Comparison of ENCODE assay signal across 8 cellular contexts in the genomic region with DNA sequence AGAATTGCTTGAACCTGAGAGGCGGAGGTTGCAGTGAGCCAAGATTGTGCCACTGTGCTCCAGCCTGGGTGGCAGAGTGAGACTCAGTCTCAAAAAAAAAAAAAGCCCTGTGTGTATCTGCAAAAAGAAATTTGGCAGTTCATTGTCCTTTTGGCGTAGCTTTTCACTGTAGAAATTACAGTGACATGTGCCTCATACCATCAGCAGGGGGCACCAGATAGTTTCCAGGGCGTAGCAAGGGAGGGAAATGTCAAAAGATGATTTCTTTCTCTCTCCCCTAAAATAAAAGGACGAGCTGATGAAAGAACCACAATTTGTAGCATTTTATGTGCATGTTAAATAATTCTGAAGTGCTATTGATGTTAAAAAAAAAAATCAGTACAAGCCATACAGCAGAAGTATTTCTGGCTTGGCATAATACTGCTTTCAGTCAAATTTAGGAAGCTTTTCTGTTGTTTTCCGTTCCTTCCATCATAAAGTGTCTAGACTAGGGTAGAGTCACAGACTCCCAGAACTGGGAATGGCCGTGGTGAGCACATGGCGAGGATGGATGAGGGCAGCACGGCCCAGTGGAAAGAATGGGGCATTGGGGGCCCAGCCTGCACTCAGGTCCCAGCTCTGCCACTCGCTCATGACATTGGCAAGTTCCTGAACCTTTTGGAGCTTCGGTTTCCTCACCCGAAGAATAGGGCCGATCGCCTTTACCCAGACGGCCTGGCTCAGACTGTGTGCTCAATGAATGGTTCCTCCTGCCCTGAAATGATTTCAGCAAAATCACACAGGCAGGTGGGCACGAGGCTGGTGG. TPM values are rescaled to one million over a fixed set of nuclear protein-coding genes. Genes with fewer than 3 reads are reported as not detected.
DNase-seq lines count a peak whose midpoint lies in the region; ATAC-seq, FAIRE-seq and TF ChIP-seq lines count a peak whose summit lies in the region.

No MANE protein-coding gene starts in this region.

- H3K9me3 ChIP-seq in GM12878 (replicated peaks; ENCODE audit: control insufficient read depth, insufficient read depth, low read length), result no peaks in the 10 kb centered on the region

- H3K9me3 Mint-ChIP-seq in T-helper 1 cell treated with Interleukin-12 subunit alpha and Interleukin-12 subunit beta and Interleukin-4 antibody, amounts not matched to agents 30 μg/mL and 1 μg/mL, for 36 hours, result no peaks in the 10 kb centered on the region

- H3K4me1 Mint-ChIP-seq in T-helper 1 cell treated with Interleukin-12 subunit alpha and Interleukin-12 subunit beta and Interleukin-4 antibody, amounts not matched to agents 30 μg/mL and 1 μg/mL, for 36 hours (ENCODE audit: low read depth), result peaks cover 54% of the 10 kb centered on the region

- H3K27ac Mint-ChIP-seq in T-helper 1 cell treated with Interleukin-12 subunit alpha and Interleukin-12 subunit beta and Interleukin-4 antibody, amounts not matched to agents 30 μg/mL and 1 μg/mL, for 36 hours, result peak overlapping the region; percentile 89

- H3K4me1 ChIP-seq in GM12878 (ENCODE audit: control insufficient read depth, insufficient read depth, low read length), result peaks cover 37% of the 10 kb centered on the region

- peak overlapping the region; percentile 89 for H3K4me3 Mint-ChIP-seq in T-helper 1 cell treated with Interleukin-12 subunit alpha and Interleukin-12 subunit beta and Interleukin-4 antibody, amounts not matched to agents 30 μg/mL and 1 μg/mL, for 36 hours

- SMC1A ChIA-PET in GM12878 (lab: Charles Lee; ENCODE audit: uncharacterized antibody, unreplicated experiment), result interaction anchor here (0.6 to 3.2 kb wide), 38 partner anchors 11 to 985 kb away, joined by 3 to 99 read pairs (median 4); partner anchors contain the start of genes GEMIN4, MRM3 and VPS53

- TF ChIP-seq CTCF in GM12878 (IDR thresholded peaks at IDR 0.05 in 2 of 3, conservative IDR thresholded peaks at IDR 0.05 in 1 of 3; ENCODE audit: control insufficient read depth in 2 of 3, extremely low read depth in 1 of 3, insufficient read depth in 1 of 3, low read depth in 3 of 3, low read length in 3 of 3) (peak; percentile 70 to 91 (median 82)), kidney epithelial cell (IDR thresholded peaks at IDR 0.05; ENCODE audit: insufficient read depth, low read length, poor library complexity, severe bottlenecking) (peak; percentile 84)

- TF ChIP-seq POLR2A in GM12878 (IDR thresholded peaks at IDR 0.05; ENCODE audit: low read depth, low read length), result no peak

- WGBS in GM12878 (ENCODE audit: insufficient coverage, insufficient replicate concordance, low lambda C conversion rate, missing lambda C conversion rate), result 27% methylated on average over 15 of the region's 15 CpGs

- H3K27me3 ChIP-seq in GM12878 (replicated peaks in 1 of 2; ENCODE audit: control insufficient read depth in 2 of 2, insufficient read depth in 2 of 2, low read length in 1 of 2), result no peaks in the 10 kb centered on the region
- H3K27me3 ChIP-seq in kidney epithelial cell (ENCODE audit: control insufficient read depth, insufficient read depth, low read length), result no peaks in the 10 kb centered on the region

- no peak overlapping the region for H3K27ac ChIP-seq in GM12878 (ENCODE audit: control insufficient read depth, insufficient read depth)

- no peak overlapping the region; the same call in 1 of the 2 replicates for H3K9ac ChIP-seq in GM12878 (ENCODE audit: control insufficient read depth, insufficient read depth, low read length)

- H2AFZ ChIP-seq in GM12878 (ENCODE audit: control insufficient read depth, low read depth, low read length), result no peak overlapping the region

- peaks cover 3% of the 10 kb centered on the region for H3K27me3 Mint-ChIP-seq in T-helper 1 cell treated with Interleukin-12 subunit alpha and Interleukin-12 subunit beta and Interleukin-4 antibody, amounts not matched to agents 30 μg/mL and 1 μg/mL, for 36 hours (ENCODE audit: low read depth)

- CTCF ChIA-PET in GM12878 (lab: Yijun Ruan, JAX), result interaction anchor here (0.6 to 3.2 kb wide), 49 partner anchors 9 to 584 kb away, joined by 3 to 210 read pairs (median 5); partner anchors contain the start of genes GEMIN4, GLOD4, MRM3 and NXN

- FAIRE-seq in GM12878 (lab: Jason Lieb, UNC), result peak; percentile 66

- intact Hi-C loops in GM12878 (cut with micrococcal nuclease; ENCODE audit: unreplicated experiment), result loop anchor here (1.0 to 5.0 kb wide), 3 partner anchors 275 to 569 kb away; no protein-coding TSS in a partner anchor

- H3K36me3 ChIP-seq in GM12878 (ENCODE audit: control insufficient read depth in 2 of 2, insufficient read depth in 2 of 2, low read length in 1 of 2) (no peaks in the 10 kb centered on the region), kidney epithelial cell (ENCODE audit: control insufficient read depth, insufficient read depth, low read length) (no peaks in the 10 kb centered on the region)

- H3K79me2 ChIP-seq in GM12878 (ENCODE audit: control insufficient read depth, insufficient read depth, low read length), result peaks cover 16% of the 10 kb centered on the region

- DNase-seq in DMS 273 (lab: John Stamatoyannopoulos, UW; ENCODE audit: unreplicated experiment) (peak; percentile 71), DMS 273 treated with DMSO at 0.1 percent for 48 hours (lab: John Stamatoyannopoulos, UW) (no peak), LoVo (ENCODE audit: low spot score) (peak; percentile 37), GM12878 (ENCODE audit: low read depth, low spot score) (no peak), kidney epithelial cell (ENCODE audit: low read depth) (no peak)
- DNase-seq in stimulated activated CD8-positive, alpha-beta memory T cell treated with anti-CD3 and anti-CD28 coated beads, Interleukin-4, amount 100 ng/mL, for 24 hours (ENCODE audit: low read depth), result peak; percentile 39

- ATAC-seq in GM12878 (no peak), HG03196 (IDR thresholded peaks at IDR 0.05; ENCODE audit: unreplicated experiment) (no peak)

- no peaks in the 10 kb centered on the region for H4K20me1 ChIP-seq in GM12878 (ENCODE audit: control insufficient read depth, insufficient read depth)

- peak overlapping the region; percentile 27; the same call in 1 of the 2 replicates for H3K4me2 ChIP-seq in GM12878 (ENCODE audit: control insufficient read depth, insufficient read depth)

- peaks cover 51% of the 10 kb centered on the region for H3K36me3 Mint-ChIP-seq in T-helper 1 cell treated with Interleukin-12 subunit alpha and Interleukin-12 subunit beta and Interleukin-4 antibody, amounts not matched to agents 30 μg/mL and 1 μg/mL, for 36 hours (ENCODE audit: low read depth)

- TF ChIP-seq EP300 in GM12878 (IDR thresholded peaks at IDR 0.05; ENCODE audit: borderline replicate concordance in 1 of 2, control insufficient read depth in 1 of 2, low read depth in 2 of 2, low read length in 2 of 2), result no peak

- RAD21 ChIA-PET in GM12878 (lab: Charles Lee; ENCODE audit: unreplicated experiment), result interaction anchor here (0.7 to 2.1 kb wide), 24 partner anchors 9 to 586 kb away, joined by 3 to 104 read pairs (median 4); partner anchors contain the start of genes GEMIN4, NXN and TIMM22

- peak; percentile 95 for TF ChIP-seq RAD21 in GM12878 (IDR thresholded peaks at IDR 0.05; ENCODE audit: insufficient read depth, low read depth, low read length)

- BruUV-seq in GM12878 (replicated peaks; lab: Mats Ljungman, UMichigan), result no TSS peak

- POLR2A ChIA-PET in GM12878 (lab: Charles Lee), result interaction anchor here (0.7 to 1.6 kb wide), 5 partner anchors 9 to 584 kb away, joined by 3 to 8 read pairs (median 3); partner anchors contain the start of gene TIMM22

- in situ Hi-C loops in GM12878 (cut with MboI), result loop anchor here (5.0 kb wide), 1 partner anchor 290 kb away; no protein-coding TSS in a partner anchor

- H3K4me3 ChIP-seq in GM12878 (0 out of 2 replicates have a peak overlapping the region, but pooled peaks have one; percentile 23), kidney epithelial cell (ENCODE audit: low read depth, low read length) (no peak overlapping the region)

TF ChIP-seq in GM12878, 131 proteins besides CTCF, POLR2A, EP300 and RAD21 (continues in another document):
- no peak for TF ChIP-seq GABPA (IDR thresholded peaks at IDR 0.05; ENCODE audit: low read depth)

RNA-seq across cellular contexts. Expression of gene RFLNB, which starts 33.3 kb away (rescaled TPM):
- total RNA-seq in GM12878 (2013; cell fraction: nucleolus; rRNA removed), result 5.5 and 5.8 TPM in 2 replicates
- total RNA-seq in GM12878 (2014; rRNA removed), result 6.1 and 6.3 TPM in 2 replicates
- 4.2 TPM in 2 replicates for total RNA-seq in GM12878 (2014; rRNA removed; fragmentation: Illumina TruSeq; extraction: Trizol)
- total RNA-seq in GM12878 (2021), result 5.6 and 6.1 TPM in 2 replicates
- 2.7 TPM for polyA plus RNA-seq in GM12878 (2011; ENCODE audit: low read depth)
- 3.2 and 4.0 TPM in 2 replicates for polyA plus RNA-seq in GM12878 (2011; rRNA removed)
- polyA plus RNA-seq in GM12878 (2011; cell fraction: cytosol; rRNA removed), result 4.4 and 4.5 TPM in 2 replicates
- polyA plus RNA-seq in GM12878 (2011; cell fraction: nucleus; rRNA removed), result 1.9 and 2.6 TPM in 2 replicates
- polyA plus RNA-seq in GM12878 (2012), result 4.1 and 7.7 TPM in 2 replicates
- 2.0 and 2.8 TPM in 2 replicates for polyA plus RNA-seq in GM12878 (2014; fragmentation: Illumina TruSeq; extraction: Trizol)
- 1 to 10 TPM; 1.4 to 1.6 TPM for polyA plus RNA-seq in GM12878 (2014; fragmentation: Nextera tagmentation; extraction: Ambion mirVana)
- 3.6 and 3.8 TPM in 2 replicates for polyA plus RNA-seq in GM12878 (2014; rRNA removed)
- 1 to 10 TPM in 1 of 2 experiments, under 1 TPM in 1; 0.76 to 2.2 TPM for polyA plus RNA-seq in GM12878 (2016; fragmentation: Nextera tagmentation; extraction: Ambion mirVana)
- 2.2 and 4.2 TPM in 2 replicates for polyA minus RNA-seq in GM12878 (2011; rRNA and poly(A)+ RNA removed)
- polyA minus RNA-seq in GM12878 (2011; cell fraction: cytosol; rRNA and poly(A)+ RNA removed), result 2.5 and 2.9 TPM in 2 replicates
- 0.48 and 0.57 TPM in 2 replicates for polyA minus RNA-seq in GM12878 (2011; cell fraction: nucleus; rRNA and poly(A)+ RNA removed)
- 32.5 and 34.2 TPM in 2 replicates for total RNA-seq in kidney epithelial cell

RNA-seq across cellular contexts. Expression of gene RPH3AL, which starts 59.8 kb away (rescaled TPM):
- 5.2 and 7.6 TPM in 2 replicates for total RNA-seq in GM12878 (2013; cell fraction: nucleolus; rRNA removed)
- total RNA-seq in GM12878 (2014; rRNA removed), result 0.49 and 0.62 TPM in 2 replicates
- total RNA-seq in GM12878 (2014; rRNA removed; fragmentation: Illumina TruSeq; extraction: Trizol), result 0.18 and 0.55 TPM in 2 replicates
- total RNA-seq in GM12878 (2021), result 0.51 and 1.2 TPM in 2 replicates
- polyA plus RNA-seq in GM12878 (2011; ENCODE audit: low read depth), result 0.13 TPM
- 0.45 and 0.53 TPM in 2 replicates for polyA plus RNA-seq in GM12878 (2011; rRNA removed)
- polyA plus RNA-seq in GM12878 (2011; cell fraction: cytosol; rRNA removed), result 0.87 and 1.1 TPM in 2 replicates
- 0.97 and 1.3 TPM in 2 replicates for polyA plus RNA-seq in GM12878 (2011; cell fraction: nucleus; rRNA removed)
- polyA plus RNA-seq in GM12878 (2012), result 0.34 and 1.6 TPM in 2 replicates
- polyA plus RNA-seq in GM12878 (2014; fragmentation: Illumina TruSeq; extraction: Trizol), result 0.22 TPM in 1 of 2 replicates, not detected in the other
- under 1 TPM in 1 of 2 experiments, not detected in 1; 0.04 TPM for polyA plus RNA-seq in GM12878 (2014; fragmentation: Nextera tagmentation; extraction: Ambion mirVana)
- polyA plus RNA-seq in GM12878 (2014; rRNA removed), result 0.37 and 0.78 TPM in 2 replicates
- under 1 TPM in 1 of 2 experiments, not detected in 1; 0.40 TPM for polyA plus RNA-seq in GM12878 (2016; fragmentation: Nextera tagmentation; extraction: Ambion mirVana)
- 0.29 and 1.6 TPM in 2 replicates for polyA minus RNA-seq in GM12878 (2011; rRNA and poly(A)+ RNA removed)
- not detected in 2 replicates for polyA minus RNA-seq in GM12878 (2011; cell fraction: cytosol; rRNA and poly(A)+ RNA removed)
- 1.8 TPM in 1 of 2 replicates, not detected in the other for polyA minus RNA-seq in GM12878 (2011; cell fraction: nucleus; rRNA and poly(A)+ RNA removed)
- 15.1 and 22.4 TPM in 2 replicates for total RNA-seq in kidney epithelial cell

Comparison
In these comparisons a context has a peak if more than half of its experiments do, and no peak if none do; other contexts are left out.
1. DNase-seq: peak in DMS 273 (single experiment), LoVo (single experiment) and stimulated activated CD8-positive, alpha-beta memory T cell treated with anti-CD3 and anti-CD28 coated beads, Interleukin-4, amount 100 ng/mL, for 24 hours (single experiment); none in DMS 273 treated with DMSO at 0.1 percent for 48 hours (single experiment), GM12878 (single experiment) and kidney epithelial cell (single experiment).